9 cellular contexts compared by ENCODE assay signal in genomic region chr15:33215941-33216872, GRCh38. TPM values are rescaled to one million over a fixed set of nuclear protein-coding genes. Genes with fewer than 3 reads are reported as not detected.
DNase-seq lines count a peak whose midpoint lies in the region; ATAC-seq, FAIRE-seq and TF ChIP-seq lines count a peak whose summit lies in the region.
"Had no signal": no experiment of that assay in that cellular context is flagged by ENCODE, and none has a peak within 500 bp of the region (broad histone marks: within the 10 kb centered on the region; RNA-seq: fewer than 3 reads in every experiment).

No MANE protein-coding gene starts in this region.

- peak; percentile 51 for TF ChIP-seq CTCF in OCI-LY1 (IDR thresholded peaks at IDR 0.05; ENCODE audit: low read length)

- no peak overlapping the region for H3K9ac ChIP-seq in OCI-LY1 (ENCODE audit: low read length)

- no peaks in the 10 kb centered on the region for H3F3A ChIP-seq in OCI-LY1 (ENCODE audit: insufficient read depth, low read length)

- H3K27me3 ChIP-seq in OCI-LY1 (ENCODE audit: insufficient read depth, low read length) (no peaks in the 10 kb centered on the region; the same call in 1 of the 2 replicates), small intestine (ENCODE audit: control insufficient read depth in 2 of 2, insufficient read depth in 2 of 2, low read length in 2 of 2) (peaks cover 0 to 2% of the 10 kb centered on the region in 2 donors)

- H3K4me2 ChIP-seq in OCI-LY1 (ENCODE audit: low read length), result no peak overlapping the region

- FAIRE-seq in small intestine (lab: Jason Lieb, UNC), result no peak

- WGBS in small intestine, 3 donors, result 87 to 94% (median 92%) methylated on average over 3 of the region's 3 CpGs

- H3K9me2 ChIP-seq in OCI-LY1 (ENCODE audit: low read depth, low read length), result no peaks in the 10 kb centered on the region

- H3K27ac ChIP-seq in OCI-LY1 (ENCODE audit: low read depth, low read length, poor library complexity, severe bottlenecking), result no peak overlapping the region
- H3K27ac ChIP-seq in small intestine (ENCODE audit: low read depth in 1 of 2, low read length in 1 of 2), result no peak overlapping the region

- H3K79me2 ChIP-seq in OCI-LY1 (ENCODE audit: insufficient read depth, low read length), result no peaks in the 10 kb centered on the region

- no peaks in the 10 kb centered on the region for H3K4me1 ChIP-seq in OCI-LY1 (ENCODE audit: insufficient read depth, low read length, severe bottlenecking)
- H3K4me1 ChIP-seq in small intestine (ENCODE audit: control insufficient read depth in 2 of 2, insufficient read depth in 1 of 2, low read depth in 1 of 2, low read length in 1 of 2), result no peaks in the 10 kb centered on the region

- H3K4me3 ChIP-seq in OCI-LY1 (ENCODE audit: low read depth, low read length, poor library complexity, severe bottlenecking) (no peak overlapping the region), small intestine (ENCODE audit: low read depth in 1 of 2, low read length in 2 of 2) (no peak overlapping the region)

- no peaks in the 10 kb centered on the region for H4K20me1 ChIP-seq in OCI-LY1 (ENCODE audit: insufficient read depth, low read length)

- H2AFZ ChIP-seq in OCI-LY1 (ENCODE audit: low read length), result no peak overlapping the region

- H3K9me3 ChIP-seq in OCI-LY1 (ENCODE audit: low read length) (no peaks in the 10 kb centered on the region), small intestine (ENCODE audit: control insufficient read depth, low read depth) (no peaks in the 10 kb centered on the region)

- ATAC-seq in esophagus mucosa (peak; percentile 79), GM19467 (IDR thresholded peaks at IDR 0.05; ENCODE audit: unreplicated experiment) (no peak)

- DNase-seq in SIG-M5 treated with dmso at 0.1 percent for 504 hours (lab: John Stamatoyannopoulos, UW; ENCODE audit: unreplicated experiment) (peak; percentile 31), SIG-M5 (lab: John Stamatoyannopoulos, UW) (no peak), small intestine (peak; percentile 44), NCI-H2171 treated with DMSO at 0.1 percent for 48 hours (lab: John Stamatoyannopoulos, UW) (no peak)
- no peak for DNase-seq in activated effector memory CD4-positive, alpha-beta T cell treated with Interleukin-2 at 50 U/mL for 16 hours

- H3K36me3 ChIP-seq in OCI-LY1 (ENCODE audit: insufficient read depth, low read length) (no peaks in the 10 kb centered on the region), small intestine (ENCODE audit: control insufficient read depth in 2 of 2, insufficient read depth in 2 of 2, low read length in 2 of 2) (no peaks in the 10 kb centered on the region)

RNA-seq across cellular contexts. Expression of gene FMN1, which starts 21.7 kb away (rescaled TPM):
- 4.6 TPM for total RNA-seq in esophagus mucosa
- 1 to 10 TPM in 1 of 3 donors, under 1 TPM in 2; 0.54 to 2.1 (median 0.89) TPM for polyA plus RNA-seq in small intestine
- polyA plus RNA-seq: immature natural killer cell had no signal

Comparison
In these comparisons a context has a peak if more than half of its experiments do, and no peak if none do; other contexts are left out.
1. DNase-seq: peak in SIG-M5 treated with dmso at 0.1 percent for 504 hours (single experiment) and small intestine (single experiment); none in SIG-M5 (single experiment), NCI-H2171 treated with DMSO at 0.1 percent for 48 hours (single experiment) and activated effector memory CD4-positive, alpha-beta T cell treated with Interleukin-2 at 50 U/mL for 16 hours (single experiment).